24 cellular contexts compared by ENCODE assay signal in the genomic region with DNA sequence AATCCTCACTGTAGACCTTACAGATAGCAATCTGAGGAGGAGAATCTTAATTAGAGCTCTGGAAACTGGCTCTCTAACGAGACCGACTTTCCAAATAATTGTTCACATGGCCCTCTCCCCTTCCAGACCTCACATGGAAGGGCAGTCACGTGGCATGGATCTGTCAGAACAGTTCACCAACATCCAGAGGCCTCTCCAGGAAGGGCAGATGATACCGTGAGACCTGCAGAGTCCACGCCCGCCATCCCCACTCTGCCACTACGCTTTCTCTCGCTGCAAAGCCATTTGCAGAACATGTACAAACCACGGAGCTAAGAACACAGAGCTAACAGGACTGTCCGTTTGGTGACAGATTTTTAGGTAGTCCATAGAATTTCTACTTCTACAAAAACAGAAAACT. TPM values are rescaled to one million over a fixed set of nuclear protein-coding genes. Genes with fewer than 3 reads are reported as not detected.
DNase-seq lines count a peak whose midpoint lies in the region; ATAC-seq, FAIRE-seq and TF ChIP-seq lines count a peak whose summit lies in the region.
"Had no signal": no experiment of that assay in that cellular context is flagged by ENCODE, and none has a peak within 500 bp of the region (broad histone marks: within the 10 kb centered on the region; RNA-seq: fewer than 3 reads in every experiment).

No MANE protein-coding gene starts in this region.

- no peak overlapping the region for H3K27ac ChIP-seq in HepG2 (ENCODE audit: extremely low read length, insufficient read depth, low read length)
- no peak overlapping the region for H3K27ac ChIP-seq in right lobe of liver
- peak overlapping the region; percentile 68 to 79 (median 78) for H3K27ac ChIP-seq in esophagus muscularis mucosa (replicated peaks in 1 of 4)
- H3K27ac ChIP-seq in osteoblast (ENCODE audit: low read depth, low read length), result peak overlapping the region; percentile 9
- no peak overlapping the region for H3K27ac ChIP-seq in WERI-Rb-1
- H3K27ac ChIP-seq in caudate nucleus (ENCODE audit: low read depth, low read length), result no peak overlapping the region
- H3K27ac ChIP-seq: gastrocnemius medialis had no signal

- POLR2A ChIA-PET in HepG2 (lab: Yijun Ruan, JAX), result no interaction called here

- no peak for FAIRE-seq in HepG2 (lab: Jason Lieb, UNC)
- FAIRE-seq: astrocyte, endometrium had no signal

- ATAC-seq in HepG2 (no peak), right lobe of liver (no peak)
- ATAC-seq: activated CD4-positive, CD25-positive, alpha-beta regulatory T cell treated with anti-CD3 and anti-CD28 coated beads, Interleukin-2, amount 50 U/mL, for 24 hours; activated CD8-positive, alpha-beta memory T cell treated with anti-CD3 and anti-CD28 coated beads, Interleukin-2, amount 10 ng/mL, durations not matched to agents 7 days and 5 days; activated naive CD8-positive, alpha-beta T cell treated with anti-CD3 and anti-CD28 coated beads, Interleukin-2, amount 50 U/mL, for 24 hours; activated T-cell treated with anti-CD3 and anti-CD28 coated beads, Interleukin-2, amount 50 U/mL, for 4 hours; CD8-positive, alpha-beta T cell; gastrocnemius medialis had no signal

- TF ChIP-seq EP300 in HepG2 (IDR thresholded peaks at IDR 0.05; ENCODE audit: low read depth in 2 of 2, low read length in 2 of 2) (no peak), HepG2 (CRISPR knock-in tag; IDR thresholded peaks at IDR 0.05; ENCODE audit: borderline replicate concordance) (no peak), esophagus muscularis mucosa (IDR thresholded peaks at IDR 0.05) (no peak)

- peaks cover 87% of the 10 kb centered on the region for H3K4me1 ChIP-seq in HepG2 (ENCODE audit: insufficient read depth, low read length)
- no peaks in the 10 kb centered on the region for H3K4me1 ChIP-seq in right lobe of liver
- H3K4me1 ChIP-seq in esophagus muscularis mucosa, result peaks cover 45 to 73% (median 69%) of the 10 kb centered on the region in 4 donors
- peaks cover 40% of the 10 kb centered on the region for H3K4me1 ChIP-seq in osteoblast (ENCODE audit: insufficient read depth, low read length)
- H3K4me1 ChIP-seq: BE2C had no signal

- H3K36me3 ChIP-seq in HepG2 (replicated peaks in 1 of 2; ENCODE audit: control insufficient read depth in 1 of 2, insufficient read depth in 2 of 2, low read length in 2 of 2), result peaks cover 29 to 54% of the 10 kb centered on the region in 2 experiments
- no peaks in the 10 kb centered on the region for H3K36me3 ChIP-seq in right lobe of liver
- H3K36me3 ChIP-seq in esophagus muscularis mucosa, result peaks cover 0 to 18% (median 7%) of the 10 kb centered on the region in 4 donors
- H3K36me3 ChIP-seq in osteoblast (ENCODE audit: insufficient read depth, low read length), result peaks cover 51% of the 10 kb centered on the region
- H3K36me3 ChIP-seq in WERI-Rb-1, result no peaks in the 10 kb centered on the region
- H3K36me3 ChIP-seq: BE2C, gastrocnemius medialis had no signal

- H3K4me3 ChIP-seq in HepG2 (replicated peaks in 1 of 3; ENCODE audit: insufficient read depth in 1 of 3, low read depth in 2 of 3, low read length in 3 of 3) (no peak overlapping the region), right lobe of liver (no peak overlapping the region), esophagus muscularis mucosa (no peak overlapping the region), osteoblast (ENCODE audit: insufficient read depth, low read length) (no peak overlapping the region), WERI-Rb-1 (ENCODE audit: low read depth, low read length) (no peak overlapping the region)
- H3K4me3 ChIP-seq: gastrocnemius medialis, smooth muscle cell had no signal

- DNase-seq in HepG2 (ENCODE audit: low spot score), result no peak
- no peak for DNase-seq in right lobe of liver
- DNase-seq in esophagus muscularis mucosa (ENCODE audit: extremely low spot score), result no peak
- no peak for DNase-seq in osteoblast (ENCODE audit: insufficient read length, low spot score, missing footprints)
- no peak for DNase-seq in GM10266 (ENCODE audit: extremely low spot score)
- no peak for DNase-seq in WERI-Rb-1
- DNase-seq in caudate nucleus (lab: John Stamatoyannopoulos, UW), result no peak
- DNase-seq: activated CD4-positive, alpha-beta T cell treated with anti-CD3 and anti-CD28 coated beads, Interleukin-2, amount 50 U/mL, for 4 hours; activated CD8-positive, alpha-beta memory T cell treated with anti-CD3 and anti-CD28 coated beads, Interleukin-2, amount 10 ng/mL, durations not matched to agents 7 days and 5 days; activated naive CD8-positive, alpha-beta T cell treated with anti-CD3 and anti-CD28 coated beads, Interleukin-2, amount 50 U/mL, for 24 hours; activated T-cell treated with anti-CD3 and anti-CD28 coated beads, Interleukin-2, amount 50 U/mL, for 4 hours; BE2C; CD8-positive, alpha-beta T cell; DMS 273 treated with DMSO at 0.1 percent for 48 hours; gastrocnemius medialis; immature natural killer cell; NCI-H146; NCI-H446 treated with DMSO at 0.1 percent for 48 hours; stimulated activated naive CD4-positive, alpha-beta T cell; T-helper 2 cell had no signal

- TF ChIP-seq CTCF in HepG2 (CRISPR knock-in tag; IDR thresholded peaks at IDR 0.05) (no peak), right lobe of liver (IDR thresholded peaks at IDR 0.05) (no peak), esophagus muscularis mucosa (IDR thresholded peaks at IDR 0.05) (no peak), osteoblast (IDR thresholded peaks at IDR 0.05; ENCODE audit: extremely low read depth, low read depth, low read length) (no peak), GM10266 (IDR thresholded peaks at IDR 0.05; ENCODE audit: control insufficient read depth, insufficient read depth, low read depth, missing control alignments) (no peak), WERI-Rb-1 (IDR thresholded peaks at IDR 0.05; ENCODE audit: low read depth, low read length) (no peak)

- in situ Hi-C loops in HepG2 (cut with HindIII; ENCODE audit: extremely low pct_ligation_motif_present, low pct_unique_long_range_greater_than_20kb), result no loop called here

- H3K79me2 ChIP-seq in HepG2 (ENCODE audit: insufficient read depth, low read length) (peaks cover 100% of the 10 kb centered on the region), osteoblast (ENCODE audit: insufficient read depth, low read length) (peaks cover 100% of the 10 kb centered on the region)

- CTCF ChIA-PET in HepG2 (lab: Yijun Ruan, JAX; ENCODE audit: low intra/inter-chr PET ratio, low total read pairs), result no interaction called here

- H3K4me2 ChIP-seq in HepG2 (ENCODE audit: low read depth, low read length) (peak overlapping the region; percentile 39), osteoblast (ENCODE audit: insufficient read depth, low read length) (no peak overlapping the region)
- H3K4me2 ChIP-seq: smooth muscle cell had no signal

- no peak for TF ChIP-seq RAD21 in HepG2 (CRISPR knock-in tag; IDR thresholded peaks at IDR 0.05)

- no TSS peak for BruUV-seq in HepG2 (replicated peaks; lab: Mats Ljungman, UMichigan)

- H3K9me3 ChIP-seq in HepG2 (ENCODE audit: low read length), result no peaks in the 10 kb centered on the region
- no peaks in the 10 kb centered on the region for H3K9me3 ChIP-seq in right lobe of liver
- H3K9me3 ChIP-seq in esophagus muscularis mucosa, result no peaks in the 10 kb centered on the region
- no peaks in the 10 kb centered on the region for H3K9me3 ChIP-seq in osteoblast (ENCODE audit: low read depth, low read length)
- H3K9me3 ChIP-seq in WERI-Rb-1 (ENCODE audit: severe bottlenecking), result peaks cover 13% of the 10 kb centered on the region
- H3K9me3 ChIP-seq: BE2C, gastrocnemius medialis had no signal

- TF ChIP-seq POLR2A in HepG2 (IDR thresholded peaks at IDR 0.05; ENCODE audit: insufficient read depth in 1 of 2, low read depth in 2 of 2, low read length in 2 of 2) (no peak), right lobe of liver (IDR thresholded peaks at IDR 0.05) (no peak), esophagus muscularis mucosa (IDR thresholded peaks at IDR 0.05; ENCODE audit: low read depth) (no peak)

- H3K9ac ChIP-seq in HepG2 (ENCODE audit: insufficient read depth, low read depth, low read length), result no peak overlapping the region

- H2AFZ ChIP-seq in HepG2 (ENCODE audit: low read length), result no peak overlapping the region
- no peak overlapping the region for H2AFZ ChIP-seq in osteoblast (ENCODE audit: low read length)

- H3K27me3 ChIP-seq in HepG2 (ENCODE audit: control insufficient read depth in 1 of 2, insufficient read depth in 2 of 2, low read length in 2 of 2) (no peaks in the 10 kb centered on the region), right lobe of liver (no peaks in the 10 kb centered on the region), esophagus muscularis mucosa (no peaks in the 10 kb centered on the region), osteoblast (ENCODE audit: insufficient read depth, low read length) (no peaks in the 10 kb centered on the region), WERI-Rb-1 (ENCODE audit: insufficient read depth, low read depth, severe bottlenecking) (peaks cover 96% of the 10 kb centered on the region)
- H3K27me3 ChIP-seq: gastrocnemius medialis had no signal

- intact Hi-C loops in HepG2 (cut with micrococcal nuclease; ENCODE audit: unreplicated experiment) (loop anchor here (10.0 kb wide), 1 partner anchor 438 kb away; the partner anchor contains the start of gene F11), right lobe of liver (cut with DNase I) (no loop called here), esophagus muscularis mucosa (cut with DNase I) (no loop called here)

- peaks cover 77% of the 10 kb centered on the region for H4K20me1 ChIP-seq in HepG2 (ENCODE audit: insufficient read depth, low read length)
- peaks cover 56% of the 10 kb centered on the region for H4K20me1 ChIP-seq in osteoblast (ENCODE audit: insufficient read depth, low read length)

- WGBS in HepG2 (ENCODE audit: low lambda C conversion rate), result 83% methylated on average over 10 of the region's 10 CpGs
- 89% methylated on average over 8 of the region's 10 CpGs for WGBS in right lobe of liver (ENCODE audit: insufficient coverage, low coverage, low lambda C conversion rate, missing lambda C conversion rate)
- WGBS in esophagus muscularis mucosa, result 83% methylated on average over 10 of the region's 10 CpGs

RNA-seq across cellular contexts. Expression of gene FAT1, which starts 20.7 kb away (rescaled TPM):
- total RNA-seq in HepG2 (2016; rRNA removed; fragmentation: Illumina TruSeq; extraction: Trizol) (176 and 185 TPM in 2 replicates), right lobe of liver (100 to 1,000 TPM in 2 of 6 experiments, 10 to 100 TPM in 4; 32.9 to 173 (median 69.7) TPM), esophagus muscularis mucosa (100 to 1,000 TPM; 145 to 244 (median 200) TPM), osteoblast (474 and 522 TPM in 2 replicates)
- 74.9 and 87.3 TPM in 2 replicates for total RNA-seq in HepG2 (2016; cell fraction: cytosol; rRNA removed; fragmentation: Illumina TruSeq; extraction: Trizol; ENCODE audit: low read depth)
- total RNA-seq in HepG2 (2016; cell fraction: insoluble cytoplasmic fraction; rRNA removed; fragmentation: Illumina TruSeq; extraction: Trizol), result 158 and 182 TPM in 2 replicates
- total RNA-seq in HepG2 (2016; cell fraction: membrane; rRNA removed; fragmentation: Illumina TruSeq; extraction: Trizol), result 361 and 484 TPM in 2 replicates
- total RNA-seq in HepG2 (2016; cell fraction: nucleus; rRNA removed; fragmentation: Illumina TruSeq; extraction: Trizol), result 203 and 219 TPM in 2 replicates
- polyA plus RNA-seq in HepG2 (2011; rRNA removed), result 193 and 216 TPM in 2 replicates
- 145 and 153 TPM in 2 replicates for polyA plus RNA-seq in HepG2 (2011; cell fraction: cytosol; rRNA removed)
- polyA plus RNA-seq in HepG2 (2011; cell fraction: nucleus; rRNA removed), result 169 and 173 TPM in 2 replicates
- 84.5 and 103 TPM in 2 replicates for polyA plus RNA-seq in HepG2 (2012)
- polyA plus RNA-seq in HepG2 (2016; cell fraction: cytosol; fragmentation: Illumina TruSeq; extraction: Trizol; ENCODE audit: low read depth), result 2.5 and 3.2 TPM in 2 replicates
- polyA plus RNA-seq in HepG2 (2016; cell fraction: insoluble cytoplasmic fraction; fragmentation: Illumina TruSeq; extraction: Trizol; ENCODE audit: low read depth), result 34.1 and 47.0 TPM in 2 replicates
- polyA plus RNA-seq in HepG2 (2016; cell fraction: membrane; fragmentation: Illumina TruSeq; extraction: Trizol; ENCODE audit: low read depth), result 7.0 and 7.3 TPM in 2 replicates
- polyA plus RNA-seq in HepG2 (2016; cell fraction: nucleus; fragmentation: Illumina TruSeq; extraction: Trizol; ENCODE audit: insufficient read depth, low read depth), result 164 and 179 TPM in 2 replicates
- polyA minus RNA-seq in HepG2 (2011; rRNA and poly(A)+ RNA removed; ENCODE audit: low replicate concordance), result 311 and 1,912 TPM in 2 replicates
- 510 and 534 TPM in 2 replicates for polyA minus RNA-seq in HepG2 (2011; cell fraction: cytosol; rRNA and poly(A)+ RNA removed)
- 531 and 554 TPM in 2 replicates for polyA minus RNA-seq in HepG2 (2011; cell fraction: nucleus; rRNA and poly(A)+ RNA removed)
- total RNA-seq: CD8-positive, alpha-beta T cell had no signal
- polyA plus RNA-seq: immature natural killer cell had no signal

Comparison
In these comparisons a context has a peak if more than half of its experiments do, and no peak if none do; other contexts are left out.
1. H3K27ac ChIP-seq: peak in esophagus muscularis mucosa (4 of 4) and osteoblast (single experiment); none in HepG2 (single experiment), right lobe of liver (0 of 3), WERI-Rb-1 (single experiment) and caudate nucleus (single experiment).